13 cellular contexts compared by ENCODE assay signal in the genomic region with DNA sequence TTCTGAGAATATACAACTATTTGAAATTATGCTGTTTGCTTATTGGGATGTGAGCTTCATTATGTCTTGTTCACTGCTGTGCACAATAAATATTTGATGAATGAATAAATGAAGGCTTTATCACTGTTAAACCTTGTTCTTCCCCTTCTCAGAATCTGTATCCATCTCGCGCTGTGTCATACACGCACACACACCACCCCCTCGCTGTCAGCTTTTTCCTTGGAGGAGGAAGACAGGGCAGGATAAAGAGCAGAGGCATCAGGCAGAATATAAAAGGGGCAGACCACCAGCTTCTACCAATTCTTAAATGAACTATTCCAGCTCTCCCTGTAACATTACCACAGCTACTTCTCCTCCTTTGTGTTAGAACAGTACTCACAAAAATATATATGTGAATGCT.
"Had no signal": no experiment of that assay in that cellular context is flagged by ENCODE, and none has a peak within 500 bp of the region (broad histone marks: within the 10 kb centered on the region; RNA-seq: fewer than 3 reads in every experiment).

No MANE protein-coding gene starts in this region.

- DNase-seq: activated gamma-delta T cell treated with Interleukin-2 at 50 U/mL for 16 hours; left lung; naive thymus-derived CD8-positive, alpha-beta T cell; SIG-M5; stomach; testis; upper lobe of left lung had no signal

- H3K27me3 ChIP-seq: cardiac muscle cell, hepatocyte, left lung, stomach, testis, upper lobe of left lung had no signal

- H3K27ac ChIP-seq: cardiac muscle cell, hepatocyte, left lung, stomach, testis, upper lobe of left lung had no signal

- H3K4me3 ChIP-seq: cardiac muscle cell, hepatocyte, left lung, stomach, testis, upper lobe of left lung had no signal

- H3K9me3 ChIP-seq: left lung, stomach, testis, upper lobe of left lung had no signal

- ATAC-seq: activated CD4-positive, CD25-positive, alpha-beta regulatory T cell treated with anti-CD3 and anti-CD28 coated beads, Interleukin-2, amount 50 U/mL, for 24 hours; esophagus mucosa; left lung; naive thymus-derived CD8-positive, alpha-beta T cell; sciatic nerve had no signal

- H3K4me1 ChIP-seq: left lung, stomach, testis, upper lobe of left lung had no signal

- H3K27me3 Mint-ChIP-seq: naive thymus-derived CD8-positive, alpha-beta T cell had no signal

- H3K9me3 Mint-ChIP-seq: naive thymus-derived CD8-positive, alpha-beta T cell; T-helper 2 cell treated with Interferon-gamma antibody and Interleukin-4, amounts not matched to agents 5 μg/mL and 100 μg/mL, for 36 hours had no signal

- H3K36me3 ChIP-seq: cardiac muscle cell, left lung, stomach, upper lobe of left lung had no signal

- H3K4me3 Mint-ChIP-seq: naive thymus-derived CD8-positive, alpha-beta T cell; T-helper 2 cell treated with Interferon-gamma antibody and Interleukin-4, amounts not matched to agents 5 μg/mL and 100 μg/mL, for 36 hours had no signal

- H3K27ac Mint-ChIP-seq: T-helper 2 cell treated with Interferon-gamma antibody and Interleukin-4, amounts not matched to agents 5 μg/mL and 100 μg/mL, for 36 hours had no signal
